In genomic region chr16:49491111-49491670, GRCh38 we compare ENCODE assay signal across 14 cellular contexts.
DNase-seq lines count a peak whose midpoint lies in the region; FAIRE-seq and TF ChIP-seq lines count a peak whose summit lies in the region.
"Had no signal": no experiment of that assay in that cellular context is flagged by ENCODE, and none has a peak within 500 bp of the region (broad histone marks: within the 10 kb centered on the region; RNA-seq: fewer than 3 reads in every experiment).

No MANE protein-coding gene starts in this region.

- no peak overlapping the region for H2BK5ac ChIP-seq in H9 (ENCODE audit: insufficient read length, low read length)

- no peaks in the 10 kb centered on the region for H3K9me3 ChIP-seq in A673 (ENCODE audit: low read depth, low read length, poor library complexity, severe bottlenecking)
- H3K9me3 ChIP-seq in H9 (ENCODE audit: control insufficient read depth, low read depth, low read length): no peaks in the 10 kb centered on the region
- H3K9me3 ChIP-seq in testis: no peaks in the 10 kb centered on the region
- H3K9me3 ChIP-seq: MG63 had no signal

- H3K4me1 Mint-ChIP-seq in H9 (peaks cover 11 to 19% of the 10 kb centered on the region in 2 experiments), MCF 10A (ENCODE audit: insufficient read depth, unreplicated experiment) (no peaks in the 10 kb centered on the region), nephron (peaks cover 24% of the 10 kb centered on the region)

- H2BK20ac ChIP-seq in H9 (ENCODE audit: low read depth, low read length, poor library complexity, severe bottlenecking): no peak overlapping the region

- no CpG with 5 or more reads among the region's 20 CpGs for WGBS in H9 (ENCODE audit: extremely low coverage, insufficient read length, low lambda C conversion rate)
- WGBS in testis, 2 donors: 58 to 73% methylated on average over 20 of the region's 20 CpGs

- no peak overlapping the region for H2BK120ac ChIP-seq in H9 (ENCODE audit: low read depth, low read length, poor library complexity, severe bottlenecking)

- H3K27me3 ChIP-seq in A673 (replicated peaks; ENCODE audit: insufficient read depth, low read depth, low read length, poor library complexity): no peaks in the 10 kb centered on the region
- H3K27me3 ChIP-seq in H9 (ENCODE audit: insufficient read depth, low read length): no peaks in the 10 kb centered on the region
- no peaks in the 10 kb centered on the region for H3K27me3 ChIP-seq in testis
- H3K27me3 ChIP-seq: hepatocyte, MG63 had no signal

- H3K79me2 ChIP-seq in H9 (ENCODE audit: insufficient read depth, low read length): no peaks in the 10 kb centered on the region
- H3K79me2 ChIP-seq: hepatocyte had no signal

- no peaks in the 10 kb centered on the region for H3K23me2 ChIP-seq in H9 (ENCODE audit: insufficient read length, low read depth, low read length, poor library complexity, severe bottlenecking)

- H3K56ac ChIP-seq in H9 (ENCODE audit: insufficient read length, low read depth, low read length): no peak overlapping the region

- no peak overlapping the region for H3K9ac ChIP-seq in H9 (ENCODE audit: extremely low read depth, insufficient read length, low read length)

- no peak overlapping the region for H3K4me3 ChIP-seq in A673 (ENCODE audit: low read depth, low read length, poor library complexity, severe bottlenecking)
- peak overlapping the region in 1 of 2 donors; percentile 15 for H3K4me3 ChIP-seq in testis
- H3K4me3 ChIP-seq: hepatocyte, MG63 had no signal

- H4K8ac ChIP-seq in H9 (replicated peaks; ENCODE audit: insufficient read length, low read depth, low read length): no peak overlapping the region

- no peaks in the 10 kb centered on the region for H4K20me1 ChIP-seq in H9 (ENCODE audit: control insufficient read depth, insufficient read depth, insufficient read length)

- H4K91ac ChIP-seq in H9 (ENCODE audit: insufficient read length, low read depth, low read length): no peak overlapping the region

- H2AK5ac ChIP-seq in H9 (ENCODE audit: insufficient read length, low read length): no peak overlapping the region

- no peaks in the 10 kb centered on the region for H3K36me3 ChIP-seq in A673 (ENCODE audit: insufficient read depth, low read length, poor library complexity, severe bottlenecking)
- H3K36me3 ChIP-seq in testis (ENCODE audit: low read depth, missing control alignments): no peaks in the 10 kb centered on the region
- H3K36me3 ChIP-seq: MG63 had no signal

- no peak overlapping the region for H3K4me2 ChIP-seq in H9 (ENCODE audit: insufficient read depth, insufficient read length, low read length)

- BruUV-seq in A673 (replicated peaks; lab: Mats Ljungman, UMichigan): no TSS peak
- no TSS peak for BruUV-seq in MCF 10A (replicated peaks; lab: Mats Ljungman, UMichigan)

- H3K36me3 Mint-ChIP-seq in H9 (ENCODE audit: insufficient read depth in 1 of 3, low read depth in 3 of 3) (peaks cover 0 to 4% (median 3%) of the 10 kb centered on the region in 3 experiments; a peak in 2 of 7 replicates), MCF 10A (ENCODE audit: insufficient read depth, unreplicated experiment) (no peaks in the 10 kb centered on the region), nephron (ENCODE audit: low read depth) (peaks cover 11% of the 10 kb centered on the region)
- H3K36me3 Mint-ChIP-seq: activated CD4-positive, alpha-beta memory T cell treated with anti-CD3 and anti-CD28 coated beads for 36 hours had no signal

- no peak overlapping the region for H2AFZ ChIP-seq in H9 (ENCODE audit: low read length)
- H2AFZ ChIP-seq: hepatocyte had no signal

- H3K27me3 Mint-ChIP-seq in H9 (ENCODE audit: low read depth) (peaks cover 2% of the 10 kb centered on the region; the same call in 1 of the 2 replicates), MCF 10A (ENCODE audit: insufficient read depth, unreplicated experiment) (peaks cover 42% of the 10 kb centered on the region), nephron (ENCODE audit: low read depth) (peaks cover 9% of the 10 kb centered on the region)

- CTCF ChIA-PET in A673 (lab: Charles Lee) (no interaction called here), MCF 10A (lab: Yijun Ruan, JAX) (interaction anchor here (0.6 to 0.9 kb wide), 7 partner anchors 30 to 832 kb away, joined by 3 to 6 read pairs (median 4); no protein-coding TSS in a partner anchor)

- H3K4me3 Mint-ChIP-seq in H9 (peak overlapping the region in 1 of 2 experiments; percentile 62; a peak in 3 of 5 replicates), MCF 10A (ENCODE audit: unreplicated experiment) (peak overlapping the region; percentile 63), nephron (peak overlapping the region in 1 of 3 experiments; percentile 12)
- H3K4me3 Mint-ChIP-seq: activated CD4-positive, alpha-beta memory T cell treated with anti-CD3 and anti-CD28 coated beads for 36 hours had no signal

- H2BK12ac ChIP-seq in H9 (ENCODE audit: insufficient read length, low read depth, low read length): no peak overlapping the region

- no peak overlapping the region for H3K18ac ChIP-seq in H9 (ENCODE audit: insufficient read length, low read depth, low read length)

- H3K4ac ChIP-seq in H9 (ENCODE audit: low read depth, low read length): no peak overlapping the region

- H3K27ac Mint-ChIP-seq in H9 (peak overlapping the region in 2 of 3 experiments; percentile 21 to 87; a peak in 2 of 7 replicates), MCF 10A (ENCODE audit: low read depth, unreplicated experiment) (no peak overlapping the region), nephron (peak overlapping the region in 2 of 3 experiments; percentile 10 to 43)
- H3K27ac Mint-ChIP-seq: activated CD4-positive, alpha-beta memory T cell treated with anti-CD3 and anti-CD28 coated beads for 36 hours had no signal

- H3K4me1 ChIP-seq in A673 (ENCODE audit: insufficient read depth, low read length, poor library complexity, severe bottlenecking) (peaks cover 12% of the 10 kb centered on the region), H9 (ENCODE audit: insufficient read depth, low read length) (no peaks in the 10 kb centered on the region), testis (peaks cover 5% of the 10 kb centered on the region)

- H3K9me3 Mint-ChIP-seq in H9 (no peaks in the 10 kb centered on the region; a peak in 1 of 5 replicates), MCF 10A (ENCODE audit: unreplicated experiment) (no peaks in the 10 kb centered on the region), nephron (no peaks in the 10 kb centered on the region)
- H3K9me3 Mint-ChIP-seq: activated CD4-positive, alpha-beta memory T cell treated with anti-CD3 and anti-CD28 coated beads for 36 hours had no signal

- H2BK15ac ChIP-seq in H9 (ENCODE audit: low read depth, low read length): no peak overlapping the region

- TF ChIP-seq POLR2A in GM12892 (IDR thresholded peaks at IDR 0.05; ENCODE audit: low read depth, low read length): no peak
- no peak for TF ChIP-seq POLR2A in testis (IDR thresholded peaks at IDR 0.05)

- H4K5ac ChIP-seq in H9 (ENCODE audit: insufficient read length, low read depth, low read length): no peak overlapping the region

- no peaks in the 10 kb centered on the region for H3K79me1 ChIP-seq in H9 (ENCODE audit: insufficient read depth, low read depth, low read length, poor library complexity, severe bottlenecking)

- no peak overlapping the region for H3T11ph ChIP-seq in H9 (ENCODE audit: low read length)

- intact Hi-C loops in A673 (cut with micrococcal nuclease; ENCODE audit: unreplicated experiment) (loop anchor here (5.0 kb wide), 2 partner anchors 101 to 366 kb away; partner anchors contain the start of gene ZNF423), MCF 10A (cut with micrococcal nuclease) (loop anchor here (5.0 kb wide), 2 partner anchors 366 to 431 kb away; partner anchors contain the start of gene ZNF423), testis (cut with DNase I; ENCODE audit: low total_unique reads) (no loop called here)

- H3K27ac ChIP-seq in A673 (ENCODE audit: low read depth, low read length, poor library complexity, severe bottlenecking): no peak overlapping the region
- no peak overlapping the region for H3K27ac ChIP-seq in H9 (ENCODE audit: insufficient read length, low read depth, low read length)
- H3K27ac ChIP-seq in testis: no peak overlapping the region
- H3K27ac ChIP-seq: hepatocyte had no signal

- DNase-seq in A673 (ENCODE audit: low spot score) (peak; percentile 75), H9 (no peak), MCF 10A (ENCODE audit: unreplicated experiment) (no peak), GM12892 (ENCODE audit: insufficient read length) (no peak), testis (no peak), epidermal melanocyte (ENCODE audit: insufficient read length, low spot score) (no peak), NCI-H1105 (lab: John Stamatoyannopoulos, UW) (no peak)
- DNase-seq: activated CD4-positive, alpha-beta memory T cell treated with anti-CD3 and anti-CD28 coated beads for 36 hours; activated T-cell treated with anti-CD3 and anti-CD28 coated beads, Interleukin-2, amount 50 U/mL, for 1 hour; effector CD8-positive, alpha-beta T cell; MG63; NCI-H2081 had no signal

- H3K23ac ChIP-seq in H9 (ENCODE audit: insufficient read length, low read depth, low read length): no peak overlapping the region

- TF ChIP-seq CTCF in A673 (conservative IDR thresholded peaks at IDR 0.05; ENCODE audit: low read depth, low read length): no peak
- no peak for TF ChIP-seq CTCF in H9 (conservative IDR thresholded peaks at IDR 0.05)
- TF ChIP-seq CTCF in MCF 10A (IDR thresholded peaks at IDR 0.05; ENCODE audit: unreplicated experiment): no peak
- no peak for TF ChIP-seq CTCF in nephron (IDR thresholded peaks at IDR 0.05; ENCODE audit: unreplicated experiment in 3 of 3)
- TF ChIP-seq CTCF in testis (IDR thresholded peaks at IDR 0.05): no peak

- no peak for FAIRE-seq in GM12892 (lab: Jason Lieb, UNC)

- POLR2A ChIA-PET in A673 (lab: Charles Lee; ENCODE audit: low non-redundant PET): no interaction called here
- POLR2A ChIA-PET in MCF 10A (lab: Yijun Ruan, JAX): no interaction called here

- no peak overlapping the region for H3K14ac ChIP-seq in H9 (ENCODE audit: insufficient read depth, low read length)
